ENCODE assay signal across 1 cellular context in genomic region chr9:136409557-136410455, GRCh38.
A peak's percentile ranks its signal among the peaks of the same experiment; 100 is the strongest.
TF ChIP-seq lines count a peak whose summit lies in the region.

No MANE protein-coding gene starts in this region.

TF ChIP-seq in HEK293, 187 proteins besides CTCF, POLR2A, EP300 and RAD21 (continued from another document):
- peak; percentile 51 for TF ChIP-seq ZBTB26 (tag by site-specific recombination; optimal IDR thresholded peaks at IDR 0.05)
